ENCODE assay signal across 13 cellular contexts in the genomic region with DNA sequence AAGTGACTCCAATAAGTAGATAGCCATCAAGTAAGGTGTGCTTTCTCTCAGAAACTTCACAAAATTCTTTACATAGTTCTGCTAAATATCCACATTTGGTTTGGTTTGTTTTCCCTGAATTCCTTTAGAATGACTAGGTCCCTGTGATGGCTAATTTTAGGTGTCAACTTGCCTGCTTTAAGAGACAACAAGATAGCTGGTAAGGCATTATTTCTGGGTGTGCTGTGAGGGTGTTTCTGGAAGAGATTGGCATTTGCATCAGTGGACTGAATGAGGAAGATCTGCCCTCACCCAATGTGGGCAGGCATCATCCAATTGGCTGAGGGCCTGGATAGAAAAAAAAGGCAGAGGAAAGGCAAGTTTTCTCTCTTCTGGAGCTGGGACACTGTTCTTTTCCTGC. TPM values are rescaled to one million over a fixed set of nuclear protein-coding genes. Genes with fewer than 3 reads are reported as not detected.
A peak's percentile ranks its signal among the peaks of the same experiment; 100 is the strongest.
DNase-seq lines count a peak whose midpoint lies in the region; ATAC-seq, FAIRE-seq and TF ChIP-seq lines count a peak whose summit lies in the region.
"Had no signal": no experiment of that assay in that cellular context is flagged by ENCODE, and none has a peak within 500 bp of the region (broad histone marks: within the 10 kb centered on the region; RNA-seq: fewer than 3 reads in every experiment).

No MANE protein-coding gene starts in this region.

- TF ChIP-seq CTCF in Panc1 (IDR thresholded peaks at IDR 0.05) (no peak), suprapubic skin (IDR thresholded peaks at IDR 0.05) (no peak)

- DNase-seq in GM23248, result peak; percentile 55
- DNase-seq in Panc1 (ENCODE audit: low read depth, low spot score), result no peak
- peak; percentile 17 for DNase-seq in fibroblast of gingiva (ENCODE audit: low read depth)
- peak in 1 of 2 donors; percentile 79 for DNase-seq in trophoblast cell
- no peak for DNase-seq in suprapubic skin (ENCODE audit: low spot score in 2 of 2)
- DNase-seq in small intestine, result no peak
- DNase-seq in HT-29 (ENCODE audit: low spot score), result no peak
- DNase-seq: activated CD4-positive, alpha-beta T cell treated with anti-CD3 and anti-CD28 coated beads for 48 hours; COR-L47 had no signal

- no peak overlapping the region for H3K23ac ChIP-seq in trophoblast cell (ENCODE audit: low read length)

- H3K4me2 ChIP-seq in GM23248 (ENCODE audit: unreplicated experiment) (peak overlapping the region; percentile 43), trophoblast cell (ENCODE audit: low read length) (no peak overlapping the region)

- no peaks in the 10 kb centered on the region for H3K36me3 ChIP-seq in GM23248 (ENCODE audit: low read depth)
- no peaks in the 10 kb centered on the region for H3K36me3 ChIP-seq in Panc1 (ENCODE audit: control insufficient read depth, insufficient read depth, low read length)
- H3K36me3 ChIP-seq in trophoblast cell (ENCODE audit: control insufficient read depth in 1 of 2, insufficient read depth in 2 of 2, low read length in 2 of 2), result no peaks in the 10 kb centered on the region
- no peaks in the 10 kb centered on the region for H3K36me3 ChIP-seq in suprapubic skin
- H3K36me3 ChIP-seq in small intestine (ENCODE audit: control insufficient read depth in 2 of 2, insufficient read depth in 2 of 2, low read length in 2 of 2), result no peaks in the 10 kb centered on the region
- H3K36me3 ChIP-seq: neutrophil, thoracic aorta had no signal

- no peaks in the 10 kb centered on the region for H4K20me1 ChIP-seq in GM23248 (ENCODE audit: insufficient read depth)

- no peak overlapping the region for H2BK12ac ChIP-seq in trophoblast cell (ENCODE audit: low read length)

- H3K18ac ChIP-seq in trophoblast cell (ENCODE audit: low read length), result no peak overlapping the region

- no peak overlapping the region for H4K8ac ChIP-seq in trophoblast cell (ENCODE audit: low read depth, low read length)

- CTCF ChIA-PET in Panc1 (lab: Charles Lee), result no interaction called here

- H2AK5ac ChIP-seq in trophoblast cell (ENCODE audit: low read length), result no peak overlapping the region

- H3K27me3 ChIP-seq in GM23248 (replicated peaks; ENCODE audit: insufficient read depth), result no peaks in the 10 kb centered on the region
- no peaks in the 10 kb centered on the region for H3K27me3 ChIP-seq in Panc1 (ENCODE audit: control insufficient read depth, insufficient read depth, low read length)
- H3K27me3 ChIP-seq in trophoblast cell (ENCODE audit: insufficient read depth, low read length), result no peaks in the 10 kb centered on the region
- no peaks in the 10 kb centered on the region for H3K27me3 ChIP-seq in suprapubic skin
- no peaks in the 10 kb centered on the region for H3K27me3 ChIP-seq in small intestine (ENCODE audit: control insufficient read depth in 2 of 2, insufficient read depth in 2 of 2, low read length in 2 of 2)
- H3K27me3 ChIP-seq: neutrophil had no signal

- H3F3A ChIP-seq in GM23248 (ENCODE audit: insufficient read depth), result peaks cover 37% of the 10 kb centered on the region

- POLR2A ChIA-PET in Panc1 (lab: Charles Lee), result no interaction called here

- BruUV-seq in Panc1 (replicated peaks; lab: Mats Ljungman, UMichigan), result no TSS peak

- H3K9ac ChIP-seq in GM23248 (no peak overlapping the region), trophoblast cell (ENCODE audit: low read length) (no peak overlapping the region)

- H3K79me2 ChIP-seq in GM23248 (ENCODE audit: insufficient read depth), result no peaks in the 10 kb centered on the region
- no peaks in the 10 kb centered on the region for H3K79me2 ChIP-seq in trophoblast cell (ENCODE audit: control insufficient read depth, insufficient read depth, low read length, poor library complexity)

- TF ChIP-seq POLR2A in suprapubic skin (IDR thresholded peaks at IDR 0.05), result no peak

- H4K12ac ChIP-seq in trophoblast cell (ENCODE audit: low read depth, low read length), result no peak overlapping the region

- H3K4ac ChIP-seq in trophoblast cell (ENCODE audit: low read depth, low read length), result no peak overlapping the region

- H3K4me1 ChIP-seq in GM23248 (ENCODE audit: insufficient read depth) (peaks cover 28% of the 10 kb centered on the region), Panc1 (ENCODE audit: control insufficient read depth, insufficient read depth, low read length) (no peaks in the 10 kb centered on the region), trophoblast cell (ENCODE audit: control insufficient read depth in 1 of 2, insufficient read depth in 2 of 2, low read length in 2 of 2) (peaks cover 5 to 6% of the 10 kb centered on the region in 2 experiments), suprapubic skin (no peaks in the 10 kb centered on the region), small intestine (ENCODE audit: control insufficient read depth in 2 of 2, insufficient read depth in 1 of 2, low read depth in 1 of 2, low read length in 1 of 2) (peaks cover 0 to 3% of the 10 kb centered on the region in 2 donors)

- H3K14ac ChIP-seq in trophoblast cell (ENCODE audit: low read length), result no peak overlapping the region

- H3K4me3 ChIP-seq in GM23248 (no peak overlapping the region), Panc1 (ENCODE audit: low read depth in 2 of 2, low read length in 2 of 2) (no peak overlapping the region), trophoblast cell (ENCODE audit: low read depth, low read length) (no peak overlapping the region), suprapubic skin (no peak overlapping the region), small intestine (ENCODE audit: low read depth in 1 of 2, low read length in 2 of 2) (no peak overlapping the region)
- H3K4me3 ChIP-seq: thoracic aorta had no signal

- H3K27ac ChIP-seq in GM23248 (peak overlapping the region; percentile 36), Panc1 (ENCODE audit: low read length) (no peak overlapping the region), trophoblast cell (ENCODE audit: low read depth, low read length) (peak overlapping the region; percentile 68), suprapubic skin (no peak overlapping the region), small intestine (ENCODE audit: low read depth in 1 of 2, low read length in 1 of 2) (no peak overlapping the region)
- H3K27ac ChIP-seq: neutrophil had no signal

- peak overlapping the region; percentile 51 for H4K91ac ChIP-seq in trophoblast cell (ENCODE audit: low read depth, low read length)

- no peak for TF ChIP-seq EP300 in suprapubic skin (IDR thresholded peaks at IDR 0.05)

- H2BK5ac ChIP-seq in trophoblast cell (ENCODE audit: low read depth, low read length, poor library complexity), result no peak overlapping the region

- in situ Hi-C loops in GM23248 (cut with MboI), result no loop called here
- in situ Hi-C loops in Panc1 (cut with HindIII; ENCODE audit: low pct_unique_long_range_greater_than_20kb, low sequenced_read_pairs), result no loop called here

- ATAC-seq in Panc1 (peak; percentile 42; the same call in 1 of the 2 replicates), GM19463 (IDR thresholded peaks at IDR 0.05; ENCODE audit: unreplicated experiment) (no peak)
- ATAC-seq: left lobe of liver had no signal

- H2BK120ac ChIP-seq in trophoblast cell (ENCODE audit: insufficient read depth, low read length, poor library complexity), result peak overlapping the region; percentile 92

- FAIRE-seq in small intestine (lab: Jason Lieb, UNC), result no peak

- no peaks in the 10 kb centered on the region for H3K9me2 ChIP-seq in GM23248 (ENCODE audit: insufficient read depth)

- H2AFZ ChIP-seq in GM23248 (peak overlapping the region; percentile 69), trophoblast cell (ENCODE audit: insufficient read depth, low read length, poor library complexity) (no peak overlapping the region)

- intact Hi-C loops in Panc1 (cut with micrococcal nuclease; ENCODE audit: unreplicated experiment), result no loop called here

- H3K9me3 ChIP-seq in GM23248 (ENCODE audit: low read depth) (no peaks in the 10 kb centered on the region), Panc1 (ENCODE audit: control insufficient read depth, insufficient read depth, low read depth, low read length) (no peaks in the 10 kb centered on the region), trophoblast cell (ENCODE audit: insufficient read depth, low read depth, low read length) (no peaks in the 10 kb centered on the region), suprapubic skin (no peaks in the 10 kb centered on the region), small intestine (ENCODE audit: control insufficient read depth, low read depth) (no peaks in the 10 kb centered on the region)
- H3K9me3 ChIP-seq: neutrophil, thoracic aorta had no signal

- peaks cover 4% of the 10 kb centered on the region for H3K79me1 ChIP-seq in trophoblast cell (ENCODE audit: low read length)

RNA-seq across cellular contexts. Expression of gene PTBP3, which starts 8.3 kb away (rescaled TPM):
- 26.5 and 62.6 TPM in 2 replicates for total RNA-seq in GM23248 (2014; rRNA removed; shearing (Covaris generic))
- polyA plus RNA-seq in GM23248 (2016; fragmentation: Nextera tagmentation; extraction: Ambion mirVana) (14.7 and 14.9 TPM in 2 replicates), small intestine (10 to 100 TPM; 19.7 to 28.9 (median 22.4) TPM)
- total RNA-seq in Panc1 (2021; ENCODE audit: unreplicated experiment) (82.5 TPM), suprapubic skin (100 to 1,000 TPM in 3 of 4 donors, 10 to 100 TPM in 1; 90.4 to 333 (median 168) TPM)
- polyA plus RNA-seq in Panc1 (2012; ENCODE audit: insufficient read length), result 18.1 TPM
- 64.1 and 68.0 TPM in 2 replicates for polyA plus RNA-seq in trophoblast cell (2013)
- total RNA-seq in HT-29 (2014; rRNA removed; shearing (Covaris generic)), result 25.9 and 27.4 TPM in 2 replicates

RNA-seq across cellular contexts. Expression of gene HSDL2, which starts 38.2 kb away (rescaled TPM):
- total RNA-seq in GM23248 (2014; rRNA removed; shearing (Covaris generic)), result 30.6 and 39.2 TPM in 2 replicates
- 35.8 and 36.8 TPM in 2 replicates for polyA plus RNA-seq in GM23248 (2016; fragmentation: Nextera tagmentation; extraction: Ambion mirVana)
- total RNA-seq in Panc1 (2021; ENCODE audit: unreplicated experiment), result 32.2 TPM
- polyA plus RNA-seq in Panc1 (2012; ENCODE audit: insufficient read length), result 26.0 TPM
- polyA plus RNA-seq in trophoblast cell (2013), result 16.2 and 16.4 TPM in 2 replicates
- total RNA-seq in suprapubic skin, result 10 to 100 TPM; 32.5 to 46.1 (median 33.2) TPM
- polyA plus RNA-seq in small intestine, result 10 to 100 TPM; 30.8 to 48.1 (median 32.2) TPM
- 27.4 and 29.5 TPM in 2 replicates for total RNA-seq in HT-29 (2014; rRNA removed; shearing (Covaris generic))

Comparison
In these comparisons a context has a peak if more than half of its experiments do, and no peak if none do; other contexts are left out.
1. DNase-seq: peak in GM23248 (single experiment) and fibroblast of gingiva (single experiment); none in Panc1 (single experiment), suprapubic skin (0 of 2), small intestine (single experiment) and HT-29 (single experiment).
2. H3K27ac ChIP-seq: peak in GM23248 (single experiment) and trophoblast cell (single experiment); none in Panc1 (single experiment), suprapubic skin (single experiment) and small intestine (0 of 2).